In the genomic region with DNA sequence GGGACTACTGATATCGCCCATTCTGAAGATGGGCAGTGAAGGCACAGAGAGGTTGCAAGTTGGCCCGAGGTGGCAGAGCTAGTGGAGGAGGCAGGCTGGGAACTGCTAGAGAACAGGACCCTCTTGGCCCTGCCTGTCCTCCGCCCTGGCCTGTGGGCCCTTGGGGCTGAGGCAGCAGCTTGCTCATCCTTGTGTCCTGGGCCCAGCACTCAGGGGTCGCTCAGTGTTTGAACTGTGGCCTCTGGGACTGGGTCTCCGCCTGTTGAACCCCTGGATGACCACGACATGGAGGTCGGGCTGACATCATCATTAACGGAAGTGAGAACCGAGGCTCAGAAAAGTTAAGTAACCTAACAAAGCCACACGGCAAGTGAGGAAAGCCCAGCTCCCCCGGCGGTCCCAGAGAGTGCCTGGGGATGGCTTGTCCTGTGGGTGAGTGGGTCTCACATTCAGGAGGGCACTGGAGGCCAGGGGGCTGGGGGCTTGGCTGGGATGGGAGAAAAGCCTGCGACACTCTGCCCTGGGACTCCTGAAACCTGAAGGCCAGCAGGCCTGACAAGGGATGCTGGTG, we compare ENCODE assay signal across 22 cellular contexts. TPM values are rescaled to one million over a fixed set of nuclear protein-coding genes. Genes with fewer than 3 reads are reported as not detected.
DNase-seq lines count a peak whose midpoint lies in the region; ATAC-seq and TF ChIP-seq lines count a peak whose summit lies in the region.
"Had no signal": no experiment of that assay in that cellular context is flagged by ENCODE, and none has a peak within 500 bp of the region (broad histone marks: within the 10 kb centered on the region; RNA-seq: fewer than 3 reads in every experiment).

No MANE protein-coding gene starts in this region.

- POLR2A ChIA-PET in T-cell (lab: Charles Lee), result no interaction called here

- peak in 1 of 4 donors; percentile 5 for ATAC-seq in right lobe of liver
- ATAC-seq in T-cell (replicated peaks in 1 of 4), result no peak
- ATAC-seq in GM21619 (IDR thresholded peaks at IDR 0.05; ENCODE audit: unreplicated experiment), result no peak
- ATAC-seq: activated T-cell treated with anti-CD3 and anti-CD28 coated beads, Interleukin-2, amount 50 U/mL, for 4 hours; body of pancreas; left colon; Panc1; sciatic nerve; stimulated activated naive CD8-positive, alpha-beta T cell treated with anti-CD3 and anti-CD28 coated beads, Interleukin-15, Interleukin-2, amounts not matched to agents 100 U/mL and 50 U/mL, for 24 hours had no signal

- WGBS in right lobe of liver (ENCODE audit: insufficient coverage, low coverage, low lambda C conversion rate, missing lambda C conversion rate), result 27% methylated on average over 3 of the region's 13 CpGs

- no peaks in the 10 kb centered on the region for H3K9me3 ChIP-seq in right lobe of liver
- no peaks in the 10 kb centered on the region for H3K9me3 ChIP-seq in subcutaneous abdominal adipose tissue (ENCODE audit: control insufficient read depth in 5 of 5, low read length in 5 of 5)
- H3K9me3 ChIP-seq: body of pancreas, HAP-1 had no signal

- H3K27me3 ChIP-seq in dorsolateral prefrontal cortex, result no peaks in the 10 kb centered on the region
- H3K27me3 ChIP-seq in right lobe of liver, result no peaks in the 10 kb centered on the region
- peaks cover 0 to 4% (median 0%) of the 10 kb centered on the region in 5 donors for H3K27me3 ChIP-seq in subcutaneous abdominal adipose tissue (ENCODE audit: control insufficient read depth in 5 of 5, insufficient read depth in 4 of 5, low read length in 5 of 5)
- H3K27me3 ChIP-seq: body of pancreas had no signal

- CTCF ChIA-PET in T-cell (lab: Charles Lee), result no interaction called here

- H3K4me3 ChIP-seq in dorsolateral prefrontal cortex (peak overlapping the region in 43 of 59 donors; percentile 10 to 55 (median 37)), right lobe of liver (peak overlapping the region in 2 of 3 donors; percentile 14 to 32), subcutaneous abdominal adipose tissue (ENCODE audit: low read depth in 1 of 5, low read length in 5 of 5) (peak overlapping the region in 3 of 5 donors; percentile 63 to 69 (median 65))
- H3K4me3 ChIP-seq: body of pancreas, HAP-1 had no signal

- H3K27ac Mint-ChIP-seq in T-cell, result no peak overlapping the region
- H3K27ac Mint-ChIP-seq: activated naive CD8-positive, alpha-beta T cell; CD4-positive, alpha-beta memory T cell; T-helper 2 cell treated with Interferon-gamma antibody and Interleukin-4, amounts not matched to agents 5 μg/mL and 100 μg/mL, for 36 hours had no signal

- H3K4me3 Mint-ChIP-seq in T-cell, result no peak overlapping the region
- H3K4me3 Mint-ChIP-seq: activated naive CD8-positive, alpha-beta T cell; activated T-cell treated with anti-CD3 and anti-CD28 coated beads, Interleukin-2, amount 50 U/mL, for 4 hours; CD4-positive, alpha-beta memory T cell; T-helper 2 cell treated with Interferon-gamma antibody and Interleukin-4, amounts not matched to agents 5 μg/mL and 100 μg/mL, for 36 hours had no signal

- H3K36me3 ChIP-seq in right lobe of liver (no peaks in the 10 kb centered on the region), subcutaneous abdominal adipose tissue (ENCODE audit: control insufficient read depth in 5 of 5, insufficient read depth in 5 of 5, low read length in 5 of 5) (peaks cover 0 to 11% (median 2%) of the 10 kb centered on the region in 5 donors)
- H3K36me3 ChIP-seq: HAP-1 had no signal

- DNase-seq in MV-4-11 (lab: John Stamatoyannopoulos, UW) (peak; percentile 49), dorsolateral prefrontal cortex (no peak), right lobe of liver (no peak), T-cell (no peak), GDM1 (lab: John Stamatoyannopoulos, UW) (no peak), mesenteric fat pad (ENCODE audit: low spot score) (no peak)
- DNase-seq: activated T-cell treated with anti-CD3 and anti-CD28 coated beads, Interleukin-2, amount 50 U/mL, for 4 hours; body of pancreas; CD4-positive, alpha-beta memory T cell; cortex of kidney; foreskin fibroblast; left colon; NCI-H146; NCI-H774; stimulated activated naive CD8-positive, alpha-beta T cell treated with anti-CD3 and anti-CD28 coated beads, Interleukin-15, Interleukin-2, amounts not matched to agents 100 U/mL and 50 U/mL, for 24 hours had no signal

- H3K27me3 Mint-ChIP-seq in T-cell, result peaks cover 6 to 15% of the 10 kb centered on the region in 2 donors

- peak overlapping the region in 3 of 5 donors; percentile 60 to 72 (median 63) for H3K9ac ChIP-seq in subcutaneous abdominal adipose tissue (ENCODE audit: low read length in 5 of 5)

- H3K4me1 Mint-ChIP-seq in T-cell, result no peaks in the 10 kb centered on the region

- TF ChIP-seq CTCF in dorsolateral prefrontal cortex (IDR thresholded peaks at IDR 0.05 in 54 of 56, conservative IDR thresholded peaks at IDR 0.05 in 2 of 56; ENCODE audit: low read depth in 1 of 56, partially characterized antibody in 56 of 56) (no peak), right lobe of liver (IDR thresholded peaks at IDR 0.05) (no peak)

- intact Hi-C loops in dorsolateral prefrontal cortex (cut with DNase I), result no loop called here
- intact Hi-C loops in right lobe of liver (cut with DNase I), result no loop called here

- TF ChIP-seq POLR2A in right lobe of liver (IDR thresholded peaks at IDR 0.05), result no peak

- peak overlapping the region in 56 of 59 donors; percentile 56 to 94 (median 85) for H3K27ac ChIP-seq in dorsolateral prefrontal cortex
- H3K27ac ChIP-seq in right lobe of liver, result peak overlapping the region; percentile 65 to 67 (median 66)
- H3K27ac ChIP-seq in subcutaneous abdominal adipose tissue (ENCODE audit: low read depth, low read length), result peak overlapping the region; percentile 72

- no peaks in the 10 kb centered on the region for H3K36me3 Mint-ChIP-seq in T-cell
- H3K36me3 Mint-ChIP-seq: activated naive CD8-positive, alpha-beta T cell; CD4-positive, alpha-beta memory T cell had no signal

- no peaks in the 10 kb centered on the region for H3K9me3 Mint-ChIP-seq in T-cell
- H3K9me3 Mint-ChIP-seq: activated T-cell treated with anti-CD3 and anti-CD28 coated beads, Interleukin-2, amount 50 U/mL, for 4 hours; CD4-positive, alpha-beta memory T cell; T-helper 2 cell treated with Interferon-gamma antibody and Interleukin-4, amounts not matched to agents 5 μg/mL and 100 μg/mL, for 36 hours had no signal

- H3K4me1 ChIP-seq in right lobe of liver (peaks cover 0 to 2% (median 0%) of the 10 kb centered on the region in 4 donors), subcutaneous abdominal adipose tissue (ENCODE audit: control insufficient read depth in 5 of 5, insufficient read depth in 5 of 5, low read length in 5 of 5) (peaks cover 0 to 46% (median 31%) of the 10 kb centered on the region in 5 donors)
- H3K4me1 ChIP-seq: HAP-1 had no signal

RNA-seq across cellular contexts. Expression of a gene that starts 23.0 kb away (rescaled TPM):
- 10 to 100 TPM; 45.1 to 81.9 (median 60.6) TPM for total RNA-seq in dorsolateral prefrontal cortex
- total RNA-seq in right lobe of liver, result 100 to 1,000 TPM in 3 of 6 experiments, 10 to 100 TPM in 3; 53.0 to 132 (median 100) TPM
- total RNA-seq in T-cell, result 100 to 1,000 TPM; 106 to 145 (median 124) TPM
- total RNA-seq in mesenteric fat pad, result 133 TPM

RNA-seq across cellular contexts. Expression of a gene that starts 33.7 kb away (rescaled TPM):
- total RNA-seq in dorsolateral prefrontal cortex (10 to 100 TPM in 118 of 120 experiments, 1 to 10 TPM in 2; 7.7 to 49.6 (median 27.0) TPM), right lobe of liver (1 to 10 TPM; 1.0 to 3.2 (median 1.3) TPM), T-cell (not detected), mesenteric fat pad (4.6 TPM)
- total RNA-seq: activated T-cell treated with anti-CD3 and anti-CD28 coated beads, Interleukin-2, amount 50 U/mL, for 4 hours; CD4-positive, alpha-beta memory T cell had no signal

RNA-seq across cellular contexts. Expression of a gene that starts 48.4 kb away (rescaled TPM):
- total RNA-seq in dorsolateral prefrontal cortex (10 to 100 TPM; 13.1 to 89.0 (median 52.6) TPM), right lobe of liver (1 to 10 TPM in 2 of 6 experiments, under 1 TPM in 1, not detected in 3; 0.80 to 1.8 (median 1.4) TPM), T-cell (under 1 TPM; 0.07 to 0.58 (median 0.33) TPM), mesenteric fat pad (0.22 TPM)
- total RNA-seq: body of pancreas, sciatic nerve had no signal

RNA-seq across cellular contexts. Expression of a gene that starts 50.9 kb away (rescaled TPM):
- total RNA-seq in dorsolateral prefrontal cortex (100 to 1,000 TPM; 159 to 357 (median 261) TPM), right lobe of liver (10 to 100 TPM; 67.3 to 94.1 (median 83.0) TPM), T-cell (10 to 100 TPM; 11.8 to 30.1 (median 26.8) TPM), mesenteric fat pad (87.6 TPM)

Comparison
In these comparisons a context has a peak if more than half of its experiments do, and no peak if none do; other contexts are left out.
1. RNA of a gene that starts 48.4 kb away (total RNA-seq): 13.1 to 89.0 TPM in dorsolateral prefrontal cortex; 0.80 to 1.8 TPM in right lobe of liver, 0.07 to 0.58 TPM in T-cell and 0.22 TPM in mesenteric fat pad (single experiment); every median in the first group is over 4 times any median in the second.
2. Peak in every context shown above with its lines, with median percentiles within 50 percentile points of each other: H3K27ac ChIP-seq and H3K4me3 ChIP-seq.